8 cellular contexts compared by ENCODE assay signal in genomic region chr2:161161074-161161577, GRCh38. TPM values are rescaled to one million over a fixed set of nuclear protein-coding genes. Genes with fewer than 3 reads are reported as not detected.
DNase-seq lines count a peak whose midpoint lies in the region; TF ChIP-seq lines count a peak whose summit lies in the region.

No MANE protein-coding gene starts in this region.

- H3K23ac ChIP-seq in mesendoderm (ENCODE audit: low read length), result no peak overlapping the region

- H3K9ac ChIP-seq in Karpas-422 (ENCODE audit: low read length) (peak overlapping the region; percentile 95), mesendoderm (ENCODE audit: low read length) (peak overlapping the region; percentile 93)

- H3K56ac ChIP-seq in mesendoderm (ENCODE audit: low read length), result peak overlapping the region; percentile 89

- peak overlapping the region; percentile 99 for H3K27ac Mint-ChIP-seq in activated naive CD4-positive, alpha-beta T cell treated with anti-CD3 and anti-CD28 coated beads, Interleukin-2, amount 10 ng/mL, durations not matched to agents 7 days and 5 days
- peak overlapping the region; percentile 92 to 99 (median 99) for H3K27ac Mint-ChIP-seq in brain

- peaks cover 92% of the 10 kb centered on the region for H3K4me1 ChIP-seq in Karpas-422 (ENCODE audit: low read length)
- H3K4me1 ChIP-seq in mesendoderm (ENCODE audit: control insufficient read depth, low read depth, low read length), result no peaks in the 10 kb centered on the region

- CTCF ChIA-PET in activated naive CD4-positive, alpha-beta T cell treated with anti-CD3 and anti-CD28 coated beads, Interleukin-2, amount 10 ng/mL, durations not matched to agents 7 days and 5 days (lab: Charles Lee), result interaction anchor here (1.3 kb wide), 1 partner anchor 97 kb away, joined by 4 read pairs; no protein-coding TSS in a partner anchor

- no peak for DNase-seq in activated naive CD4-positive, alpha-beta T cell treated with anti-CD3 and anti-CD28 coated beads, Interleukin-2, amount 10 ng/mL, durations not matched to agents 7 days and 5 days
- no peak for DNase-seq in activated naive CD4-positive, alpha-beta T cell (lab: John Stamatoyannopoulos, UW)
- DNase-seq in Karpas-422 (peak; percentile 78), mesendoderm (no peak), H4 (ENCODE audit: low spot score) (no peak), foreskin melanocyte (no peak), AG08395 (ENCODE audit: low spot score) (no peak)

- H2BK15ac ChIP-seq in mesendoderm (replicated peaks; ENCODE audit: low read depth), result no peak overlapping the region

- peak overlapping the region; percentile 91 for H3K27ac ChIP-seq in Karpas-422 (ENCODE audit: low read length)
- H3K27ac ChIP-seq in mesendoderm (ENCODE audit: low read depth, low read length), result no peak overlapping the region

- H3K36me3 ChIP-seq in Karpas-422 (ENCODE audit: insufficient read depth, low read length) (peaks cover 57% of the 10 kb centered on the region), mesendoderm (ENCODE audit: control insufficient read depth, insufficient read depth, low read length) (no peaks in the 10 kb centered on the region)

- no peak overlapping the region for H3K4ac ChIP-seq in mesendoderm (ENCODE audit: low read depth, low read length)

- H4K20me1 ChIP-seq in Karpas-422 (ENCODE audit: insufficient read depth, low read depth, low read length), result peaks cover 10% of the 10 kb centered on the region; the same call in 1 of the 2 replicates

- H2BK120ac ChIP-seq in mesendoderm (ENCODE audit: low read depth, low read length), result no peak overlapping the region

- H3K18ac ChIP-seq in mesendoderm (ENCODE audit: low read length), result no peak overlapping the region

- peaks cover 43% of the 10 kb centered on the region for H3K36me3 Mint-ChIP-seq in activated naive CD4-positive, alpha-beta T cell treated with anti-CD3 and anti-CD28 coated beads, Interleukin-2, amount 10 ng/mL, durations not matched to agents 7 days and 5 days
- H3K36me3 Mint-ChIP-seq in brain, result peaks cover 9% of the 10 kb centered on the region

- H3K27me3 ChIP-seq in Karpas-422 (ENCODE audit: low read length) (no peaks in the 10 kb centered on the region), mesendoderm (ENCODE audit: insufficient read depth, low read length, poor library complexity) (no peaks in the 10 kb centered on the region)

- no peaks in the 10 kb centered on the region for H3K9me3 ChIP-seq in Karpas-422 (ENCODE audit: low read length)

- no peak overlapping the region for H2BK5ac ChIP-seq in mesendoderm (ENCODE audit: low read length)

- WGBS in mesendoderm (ENCODE audit: extremely low coverage, insufficient coverage, low lambda C conversion rate), result no CpG with 5 or more reads among the region's 11 CpGs

- peaks cover 56% of the 10 kb centered on the region for H3K4me1 Mint-ChIP-seq in activated naive CD4-positive, alpha-beta T cell treated with anti-CD3 and anti-CD28 coated beads, Interleukin-2, amount 10 ng/mL, durations not matched to agents 7 days and 5 days
- H3K4me1 Mint-ChIP-seq in brain, result peaks cover 39% of the 10 kb centered on the region

- no peaks in the 10 kb centered on the region for H3K9me3 Mint-ChIP-seq in activated naive CD4-positive, alpha-beta T cell treated with anti-CD3 and anti-CD28 coated beads, Interleukin-2, amount 10 ng/mL, durations not matched to agents 7 days and 5 days
- H3K9me3 Mint-ChIP-seq in brain, result no peaks in the 10 kb centered on the region

- peaks cover 2% of the 10 kb centered on the region for H3K79me1 ChIP-seq in mesendoderm (ENCODE audit: low read length)

- H3K79me2 ChIP-seq in Karpas-422 (ENCODE audit: low read length), result peaks cover 96% of the 10 kb centered on the region
- peaks cover 7% of the 10 kb centered on the region for H3K79me2 ChIP-seq in mesendoderm (ENCODE audit: control insufficient read depth, insufficient read depth, low read length)

- TF ChIP-seq CTCF in brain (conservative IDR thresholded peaks at IDR 0.05), result no peak

- no peak overlapping the region for H4K5ac ChIP-seq in mesendoderm (ENCODE audit: low read length)

- H4K8ac ChIP-seq in mesendoderm (ENCODE audit: low read depth, low read length), result no peak overlapping the region

- H3K4me3 ChIP-seq in Karpas-422 (ENCODE audit: low read length), result peak overlapping the region; percentile 74
- peak overlapping the region; percentile 79 for H3K4me3 ChIP-seq in mesendoderm (ENCODE audit: low read length)

- peaks cover 3% of the 10 kb centered on the region for H3K27me3 Mint-ChIP-seq in activated naive CD4-positive, alpha-beta T cell treated with anti-CD3 and anti-CD28 coated beads, Interleukin-2, amount 10 ng/mL, durations not matched to agents 7 days and 5 days
- peaks cover 11% of the 10 kb centered on the region for H3K27me3 Mint-ChIP-seq in brain

- H2AK5ac ChIP-seq in mesendoderm (ENCODE audit: low read length), result no peak overlapping the region

- H3K4me2 ChIP-seq in Karpas-422 (ENCODE audit: low read depth, low read length, poor library complexity, severe bottlenecking) (peak overlapping the region; percentile 91), mesendoderm (ENCODE audit: low read length) (peak overlapping the region; percentile 75)

- no peak overlapping the region for H2AFZ ChIP-seq in Karpas-422 (ENCODE audit: low read length)

- H3K4me3 Mint-ChIP-seq in activated naive CD4-positive, alpha-beta T cell treated with anti-CD3 and anti-CD28 coated beads, Interleukin-2, amount 10 ng/mL, durations not matched to agents 7 days and 5 days, result peak overlapping the region; percentile 94
- peak overlapping the region; percentile 98 to 100 (median 99) for H3K4me3 Mint-ChIP-seq in brain

- H3K9me2 ChIP-seq in Karpas-422 (replicated peaks; ENCODE audit: insufficient read depth, low read length), result no peaks in the 10 kb centered on the region

RNA-seq across cellular contexts. Expression of gene TANK, which starts 0.9 kb away (rescaled TPM):
- 141 and 295 TPM in 2 replicates for total RNA-seq in Karpas-422 (2014; rRNA removed; shearing (Covaris generic); ENCODE audit: low replicate concordance)
- polyA plus RNA-seq in brain (ENCODE audit: insufficient read depth, low read depth, low replicate concordance), result 13.1 TPM
- polyA plus RNA-seq in mesendoderm (2013, experiment 1 of 2), result 19.6 TPM
- polyA plus RNA-seq in mesendoderm (2013, experiment 2 of 2), result 19.5 TPM
- total RNA-seq in H4 (2014; rRNA removed; shearing (Covaris generic)), result 64.4 and 71.3 TPM in 2 replicates
